Comparison of ENCODE assay signal across 9 cellular contexts in genomic region chr16:15946257-15947044, GRCh38. TPM values are rescaled to one million over a fixed set of nuclear protein-coding genes. Genes with fewer than 3 reads are reported as not detected.
DNase-seq lines count a peak whose midpoint lies in the region; ATAC-seq and TF ChIP-seq lines count a peak whose summit lies in the region.
"Had no signal": no experiment of that assay in that cellular context is flagged by ENCODE, and none has a peak within 500 bp of the region (broad histone marks: within the 10 kb centered on the region; RNA-seq: fewer than 3 reads in every experiment).

No MANE protein-coding gene starts in this region.

- peak overlapping the region; percentile 53 for H2AFZ ChIP-seq in mesenchymal stem cell (ENCODE audit: low read depth, low read length)

- TF ChIP-seq CTCF in AG10803 (conservative IDR thresholded peaks at IDR 0.05; ENCODE audit: low read length) (0 out of 2 replicates have a peak, but pooled peaks have one; percentile 17), astrocyte of the cerebellum (IDR thresholded peaks at IDR 0.05; ENCODE audit: low read depth, low read length, missing control alignments) (no peak)

- H3K4me2 ChIP-seq in mesenchymal stem cell (ENCODE audit: low read length, poor library complexity, severe bottlenecking): no peak overlapping the region

- no peak overlapping the region for H2BK5ac ChIP-seq in mesenchymal stem cell (ENCODE audit: low read depth, low read length, poor library complexity, severe bottlenecking)

- H3K36me3 ChIP-seq in mesenchymal stem cell (ENCODE audit: control insufficient read depth in 1 of 2, insufficient read depth in 2 of 2, low read depth in 1 of 2, low read length in 2 of 2): no peaks in the 10 kb centered on the region

- H3K79me1 ChIP-seq in mesenchymal stem cell (replicated peaks; ENCODE audit: low read length, poor library complexity, severe bottlenecking): peaks cover 8% of the 10 kb centered on the region

- H4K91ac ChIP-seq in mesenchymal stem cell (ENCODE audit: low read length): no peak overlapping the region

- H2BK15ac ChIP-seq in mesenchymal stem cell (ENCODE audit: low read depth, poor library complexity, severe bottlenecking): no peak overlapping the region

- in situ Hi-C loops in astrocyte of the cerebellum (cut with HindIII; ENCODE audit: low sequenced_read_pairs) (no loop called here), ACHN (cut with HindIII; ENCODE audit: low pct_ligation_motif_present, low pct_unique_long_range_greater_than_20kb, low sequenced_read_pairs) (no loop called here)

- H3K4me3 ChIP-seq in AG10803 (ENCODE audit: low read length) (no peak overlapping the region), astrocyte of the cerebellum (ENCODE audit: low read depth, low read length) (no peak overlapping the region), mesenchymal stem cell (ENCODE audit: insufficient read depth in 1 of 2, low read depth in 1 of 2, low read length in 2 of 2) (peak overlapping the region in 1 of 2 experiments; percentile 6)

- H3K18ac ChIP-seq in mesenchymal stem cell (ENCODE audit: low read depth in 1 of 2, low read length in 2 of 2): peak overlapping the region in 1 of 2 experiments; percentile 44

- H3K27me3 ChIP-seq in mesenchymal stem cell (ENCODE audit: control insufficient read depth in 1 of 2, insufficient read depth in 1 of 2, low read length in 2 of 2): no peaks in the 10 kb centered on the region

- no peaks in the 10 kb centered on the region for H3K9me3 ChIP-seq in mesenchymal stem cell (ENCODE audit: control insufficient read depth, low read length)

- no peak overlapping the region for H3K27ac ChIP-seq in mesenchymal stem cell (ENCODE audit: low read length, poor library complexity, severe bottlenecking)

- DNase-seq in AG10803 (ENCODE audit: low read depth): peak; percentile 85
- peak; percentile 60 for DNase-seq in HS-5 (ENCODE audit: low read depth)
- DNase-seq in astrocyte of the cerebellum (ENCODE audit: low read depth): peak; percentile 56
- peak; percentile 68 for DNase-seq in mesenchymal stem cell
- no peak for DNase-seq in ACHN
- no peak for DNase-seq in AML-193 (lab: John Stamatoyannopoulos, UW)
- DNase-seq in nucleus accumbens (lab: John Stamatoyannopoulos, UW): no peak
- DNase-seq: NCI-H1694 had no signal

- H3K14ac ChIP-seq in mesenchymal stem cell (ENCODE audit: low read length in 2 of 2): no peak overlapping the region

- H2BK120ac ChIP-seq in mesenchymal stem cell (ENCODE audit: low read depth, low read length): no peak overlapping the region

- H3K4ac ChIP-seq in mesenchymal stem cell (ENCODE audit: low read depth in 1 of 2, low read length in 2 of 2): no peak overlapping the region

- no peak overlapping the region for H3K23ac ChIP-seq in mesenchymal stem cell (ENCODE audit: low read length in 2 of 2)

- ATAC-seq in GM21529 (IDR thresholded peaks at IDR 0.05; ENCODE audit: unreplicated experiment): no peak

- no peak overlapping the region for H4K8ac ChIP-seq in mesenchymal stem cell (ENCODE audit: low read length)

- peak overlapping the region; percentile 54 for H3K9ac ChIP-seq in mesenchymal stem cell (ENCODE audit: low read length)

- peaks cover 6% of the 10 kb centered on the region for H3K4me1 ChIP-seq in mesenchymal stem cell (ENCODE audit: control insufficient read depth, insufficient read depth, low read depth, low read length)

- H2BK12ac ChIP-seq in mesenchymal stem cell (ENCODE audit: low read length in 2 of 2): peak overlapping the region in 1 of 2 experiments; percentile 86

- H2AK5ac ChIP-seq in mesenchymal stem cell (ENCODE audit: low read length, severe bottlenecking): no peak overlapping the region

- 76% methylated on average over 10 of the region's 10 CpGs for WGBS in mesenchymal stem cell

RNA-seq across cellular contexts. Expression of gene ABCC1, which starts 3.0 kb away (rescaled TPM):
- 42.8 TPM for polyA plus RNA-seq in mesenchymal stem cell (2013, experiment 1 of 2)
- 39.9 TPM for polyA plus RNA-seq in mesenchymal stem cell (2013, experiment 2 of 2)

RNA-seq across cellular contexts. Expression of gene CEP20, which starts 58.0 kb away (rescaled TPM):
- 28.3 TPM for polyA plus RNA-seq in mesenchymal stem cell (2013, experiment 1 of 2)
- polyA plus RNA-seq in mesenchymal stem cell (2013, experiment 2 of 2): 27.8 TPM

Comparison
In these comparisons a context has a peak if more than half of its experiments do, and no peak if none do; other contexts are left out.
1. DNase-seq: peak in AG10803 (single experiment), HS-5 (single experiment), astrocyte of the cerebellum (single experiment) and mesenchymal stem cell (single experiment); none in ACHN (single experiment), AML-193 (0 of 2) and nucleus accumbens (0 of 56).